ENCODE assay signal across 8 cellular contexts in genomic region chr6:41706876-41707564, GRCh38.
DNase-seq lines count a peak whose midpoint lies in the region; ATAC-seq and TF ChIP-seq lines count a peak whose summit lies in the region.

No MANE protein-coding gene starts in this region.

- H2AFZ ChIP-seq in DND-41 (ENCODE audit: low read depth, low read length): peak overlapping the region; percentile 79

- H3K4me2 ChIP-seq in DND-41 (ENCODE audit: insufficient read depth, low read length): peak overlapping the region; percentile 67

- peak overlapping the region in 1 of 2 experiments; percentile 49; a peak in 2 of 4 replicates for H3K4me3 ChIP-seq in DND-41 (ENCODE audit: low read depth in 1 of 2, low read length in 2 of 2)
- peak overlapping the region; percentile 35 for H3K4me3 ChIP-seq in coronary artery
- no peak overlapping the region for H3K4me3 ChIP-seq in muscle layer of duodenum (ENCODE audit: low read depth in 1 of 2, low read length in 2 of 2)

- H3K36me3 ChIP-seq in DND-41 (ENCODE audit: insufficient read depth, low read length) (no peaks in the 10 kb centered on the region), muscle layer of duodenum (ENCODE audit: control insufficient read depth in 1 of 2, insufficient read depth in 2 of 2, low read length in 2 of 2) (peaks cover 3 to 5% of the 10 kb centered on the region in 2 donors)

- H4K20me1 ChIP-seq in DND-41 (ENCODE audit: insufficient read depth, low read length): no peaks in the 10 kb centered on the region

- H3K27me3 ChIP-seq in DND-41 (ENCODE audit: insufficient read depth, low read length, poor library complexity): no peaks in the 10 kb centered on the region
- H3K27me3 ChIP-seq in muscle layer of duodenum (ENCODE audit: low read depth, low read length): no peaks in the 10 kb centered on the region

- ATAC-seq in DND-41 (ENCODE audit: insufficient read depth, low read depth) (peak; percentile 34; the same call in 2 of the 3 replicates), HG03280 (IDR thresholded peaks at IDR 0.05; ENCODE audit: unreplicated experiment) (no peak), HG02610 (IDR thresholded peaks at IDR 0.05; ENCODE audit: unreplicated experiment) (no peak), GM18907 (IDR thresholded peaks at IDR 0.05; ENCODE audit: unreplicated experiment) (no peak)

- H3K4me1 ChIP-seq in DND-41 (ENCODE audit: insufficient read depth, low read length) (peaks cover 25% of the 10 kb centered on the region), muscle layer of duodenum (ENCODE audit: control insufficient read depth in 1 of 2, insufficient read depth in 2 of 2, low read length in 2 of 2) (peaks cover 11 to 48% of the 10 kb centered on the region in 2 donors)

- no peaks in the 10 kb centered on the region for H3K79me2 ChIP-seq in DND-41 (ENCODE audit: insufficient read depth, low read length)

- H3K9ac ChIP-seq in DND-41 (ENCODE audit: low read depth, low read length): peak overlapping the region; percentile 45

- DNase-seq in DND-41 (peak; percentile 44), NCI-H226 (peak; percentile 45), coronary artery (ENCODE audit: low spot score) (no peak), NCI-H524 (lab: John Stamatoyannopoulos, UW) (no peak)

- H3K9me3 ChIP-seq in DND-41 (ENCODE audit: insufficient read depth, low read length, severe bottlenecking): no peaks in the 10 kb centered on the region
- no peaks in the 10 kb centered on the region for H3K9me3 ChIP-seq in muscle layer of duodenum (ENCODE audit: control insufficient read depth in 1 of 2, low read length in 2 of 2)

- TF ChIP-seq CTCF in DND-41 (IDR thresholded peaks at IDR 0.05; ENCODE audit: borderline replicate concordance, extremely low read depth, low read length, poor library complexity, severe bottlenecking) (no peak), coronary artery (IDR thresholded peaks at IDR 0.05) (no peak)

- H3K27ac ChIP-seq in DND-41 (ENCODE audit: low read length) (peak overlapping the region; percentile 72), coronary artery (peak overlapping the region; percentile 71 to 93), muscle layer of duodenum (ENCODE audit: low read length) (peak overlapping the region; percentile 20)

Comparison
In these comparisons a context has a peak if more than half of its experiments do, and no peak if none do; other contexts are left out.
1. DNase-seq: peak in DND-41 (single experiment) and NCI-H226 (single experiment); none in coronary artery (single experiment) and NCI-H524 (0 of 2).
2. H3K27ac ChIP-seq: peak in every context shown above with its lines; median percentile 82 in coronary artery; 72 in DND-41; 20 in muscle layer of duodenum.